ENCODE assay signal across 21 cellular contexts in the genomic region with DNA sequence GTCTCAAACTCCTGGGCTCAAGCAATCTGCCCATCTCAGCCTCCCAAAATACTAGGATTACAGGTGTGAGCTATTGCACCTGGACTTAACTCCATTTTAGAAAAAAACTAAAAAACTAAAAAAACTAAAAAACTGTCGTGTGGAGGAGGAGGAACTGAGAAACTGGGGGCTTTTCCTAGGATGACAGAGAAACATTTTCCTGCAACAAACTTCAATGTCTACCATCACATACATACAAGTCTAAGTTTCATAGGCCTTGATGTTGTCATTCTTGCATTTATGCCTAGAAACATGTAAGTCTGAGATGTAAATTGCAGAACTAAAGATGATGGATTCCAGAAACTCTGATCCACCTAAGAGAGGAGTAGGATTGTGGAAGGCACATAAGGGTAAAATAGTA.
DNase-seq lines count a peak whose midpoint lies in the region; ATAC-seq lines count a peak whose summit lies in the region.
"Had no signal": no experiment of that assay in that cellular context is flagged by ENCODE, and none has a peak within 500 bp of the region (broad histone marks: within the 10 kb centered on the region; RNA-seq: fewer than 3 reads in every experiment).

No MANE protein-coding gene starts in this region.

- H3K36me3 ChIP-seq in MG63, result no peaks in the 10 kb centered on the region

- DNase-seq in DMS 273 treated with DMSO at 0.1 percent for 48 hours (lab: John Stamatoyannopoulos, UW) (no peak), MG63 (no peak)
- DNase-seq in activated naive CD8-positive, alpha-beta T cell treated with anti-CD3 and anti-CD28 coated beads for 36 hours, result no peak
- DNase-seq: C1 segment of cervical spinal cord, DMS79 treated with DMSO at 0.1 percent for 48 hours, H9, KBM-7, NCI-H1105 treated with DMSO at 0.1 percent for 48 hours, NCI-H1694, NCI-H510A treated with DMSO at 0.1 percent for 48 hours, NCI-H82, PC-3, RPMI8226, SHP77 treated with DMSO at 0.1 percent for 48 hours, SK-N-SH had no signal

- peak overlapping the region; percentile 35 for H3K27ac Mint-ChIP-seq in stimulated activated memory B cell treated with anti-CD40 and anti-IgM and Interleukin-4, amounts not matched to agents 10 μg/mL and 1 μg/mL and 100 μg/mL, for 72 hours
- no peak overlapping the region for H3K27ac Mint-ChIP-seq in activated naive CD8-positive, alpha-beta T cell treated with anti-CD3 and anti-CD28 coated beads for 36 hours
- H3K27ac Mint-ChIP-seq: H9; T-helper 2 cell treated with Interferon-gamma antibody and Interleukin-4, amounts not matched to agents 5 μg/mL and 100 μg/mL, for 36 hours had no signal

- H3K27me3 Mint-ChIP-seq in stimulated activated memory B cell treated with anti-CD40 and anti-IgM and Interleukin-4, amounts not matched to agents 10 μg/mL and 1 μg/mL and 100 μg/mL, for 72 hours, result no peaks in the 10 kb centered on the region
- H3K27me3 Mint-ChIP-seq in activated naive CD8-positive, alpha-beta T cell treated with anti-CD3 and anti-CD28 coated beads for 36 hours, result no peaks in the 10 kb centered on the region

- H3K9me3 Mint-ChIP-seq in stimulated activated memory B cell treated with anti-CD40 and anti-IgM and Interleukin-4, amounts not matched to agents 10 μg/mL and 1 μg/mL and 100 μg/mL, for 72 hours, result no peaks in the 10 kb centered on the region
- no peaks in the 10 kb centered on the region for H3K9me3 Mint-ChIP-seq in activated naive CD8-positive, alpha-beta T cell treated with anti-CD3 and anti-CD28 coated beads for 36 hours
- H3K9me3 Mint-ChIP-seq: H9; T-helper 2 cell treated with Interferon-gamma antibody and Interleukin-4, amounts not matched to agents 5 μg/mL and 100 μg/mL, for 36 hours had no signal

- H3K36me3 Mint-ChIP-seq in stimulated activated memory B cell treated with anti-CD40 and anti-IgM and Interleukin-4, amounts not matched to agents 10 μg/mL and 1 μg/mL and 100 μg/mL, for 72 hours, result no peaks in the 10 kb centered on the region
- H3K36me3 Mint-ChIP-seq in activated naive CD8-positive, alpha-beta T cell treated with anti-CD3 and anti-CD28 coated beads for 36 hours, result no peaks in the 10 kb centered on the region

- H3K27me3 ChIP-seq in MG63, result no peaks in the 10 kb centered on the region; the same call in 1 of the 2 replicates

- no peak overlapping the region for H3K4me3 Mint-ChIP-seq in stimulated activated memory B cell treated with anti-CD40 and anti-IgM and Interleukin-4, amounts not matched to agents 10 μg/mL and 1 μg/mL and 100 μg/mL, for 72 hours
- H3K4me3 Mint-ChIP-seq in activated naive CD8-positive, alpha-beta T cell treated with anti-CD3 and anti-CD28 coated beads for 36 hours, result no peak overlapping the region
- H3K4me3 Mint-ChIP-seq: H9; T-helper 2 cell treated with Interferon-gamma antibody and Interleukin-4, amounts not matched to agents 5 μg/mL and 100 μg/mL, for 36 hours had no signal

- H3K9me3 ChIP-seq in MG63, result no peaks in the 10 kb centered on the region
- H3K9me3 ChIP-seq: SK-N-SH had no signal

- H3K4me1 Mint-ChIP-seq in stimulated activated memory B cell treated with anti-CD40 and anti-IgM and Interleukin-4, amounts not matched to agents 10 μg/mL and 1 μg/mL and 100 μg/mL, for 72 hours, result peaks cover 6% of the 10 kb centered on the region
- H3K4me1 Mint-ChIP-seq in activated naive CD8-positive, alpha-beta T cell treated with anti-CD3 and anti-CD28 coated beads for 36 hours, result peaks cover 10% of the 10 kb centered on the region
- H3K4me1 Mint-ChIP-seq: H9 had no signal

- peak; percentile 68 for ATAC-seq in GM18868 (IDR thresholded peaks at IDR 0.05; ENCODE audit: unreplicated experiment)
- peak; percentile 51 for ATAC-seq in HG02852 (IDR thresholded peaks at IDR 0.05; ENCODE audit: unreplicated experiment)
- ATAC-seq in HG03442 (IDR thresholded peaks at IDR 0.05; ENCODE audit: unreplicated experiment), result peak; percentile 45
- peak; percentile 70 for ATAC-seq in stimulated activated memory B cell treated with anti-CD40 and anti-IgM and Interleukin-4, amounts not matched to agents 10 μg/mL and 1 μg/mL and 100 μg/mL, for 72 hours
- ATAC-seq: HepG2, PC-3 had no signal

- no peak overlapping the region for H3K4me3 ChIP-seq in MG63
